Comparison of ENCODE assay signal across 8 cellular contexts in genomic region chr4:111326450-111326849, GRCh38.
"Had no signal": no experiment of that assay in that cellular context is flagged by ENCODE, and none has a peak within 500 bp of the region (broad histone marks: within the 10 kb centered on the region; RNA-seq: fewer than 3 reads in every experiment).

No MANE protein-coding gene starts in this region.

- H3K4me3 Mint-ChIP-seq: H9, IgD-negative memory B cell had no signal

- H3K4me2 ChIP-seq: KMS-11 had no signal

- H3K36me3 Mint-ChIP-seq: IgD-negative memory B cell had no signal

- H3K4me1 Mint-ChIP-seq: H9, IgD-negative memory B cell had no signal

- H3K9me3 Mint-ChIP-seq: H9 had no signal

- H3K27ac ChIP-seq: HL-60, KMS-11 had no signal

- DNase-seq: GOT3, H9, HCEC 1CT, Karpas-422, KBM-7 had no signal

- H3K27ac Mint-ChIP-seq: H9, IgD-negative memory B cell had no signal

- H3K27me3 Mint-ChIP-seq: IgD-negative memory B cell had no signal
